1 cellular context compared by ENCODE assay signal in the genomic region with DNA sequence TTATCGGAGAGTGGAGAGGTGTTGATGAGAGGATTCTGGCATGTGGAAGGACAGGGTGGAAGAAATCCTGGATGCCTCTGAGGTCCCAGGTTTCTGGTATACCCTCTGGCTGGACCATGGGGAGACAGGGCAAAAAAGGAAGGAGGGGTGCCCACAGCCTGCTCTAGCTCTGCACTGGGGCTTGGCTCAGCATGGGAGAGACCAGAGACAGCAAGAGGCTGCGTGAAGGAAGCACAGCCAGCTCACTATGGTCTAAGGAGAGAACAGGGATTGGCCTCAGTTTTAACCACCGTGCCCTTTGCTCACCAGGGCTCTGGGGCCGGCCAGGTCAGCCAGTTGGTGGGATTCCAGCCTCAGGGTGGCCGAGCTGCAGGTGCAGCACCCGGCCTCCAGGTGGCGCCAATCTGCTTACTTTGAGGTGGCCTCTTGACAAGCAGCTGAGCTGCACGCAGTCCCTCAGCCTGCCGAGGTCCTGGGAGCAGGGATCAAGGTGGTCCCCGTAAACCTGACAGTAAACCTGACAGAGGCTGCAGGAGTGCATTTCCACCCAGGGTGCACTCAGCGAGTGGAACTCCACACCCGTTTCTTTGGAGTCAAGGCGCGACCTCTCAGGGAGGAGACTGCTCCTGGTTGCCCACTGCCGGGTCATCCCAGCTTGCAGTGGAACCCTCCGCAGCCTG.
TF ChIP-seq lines count a peak whose summit lies in the region.

No MANE protein-coding gene starts in this region.

TF ChIP-seq in HepG2, 621 proteins besides CTCF, POLR2A, EP300 and RAD21 (continued from another document and continues in another):
- TF ChIP-seq, protein P1, sequence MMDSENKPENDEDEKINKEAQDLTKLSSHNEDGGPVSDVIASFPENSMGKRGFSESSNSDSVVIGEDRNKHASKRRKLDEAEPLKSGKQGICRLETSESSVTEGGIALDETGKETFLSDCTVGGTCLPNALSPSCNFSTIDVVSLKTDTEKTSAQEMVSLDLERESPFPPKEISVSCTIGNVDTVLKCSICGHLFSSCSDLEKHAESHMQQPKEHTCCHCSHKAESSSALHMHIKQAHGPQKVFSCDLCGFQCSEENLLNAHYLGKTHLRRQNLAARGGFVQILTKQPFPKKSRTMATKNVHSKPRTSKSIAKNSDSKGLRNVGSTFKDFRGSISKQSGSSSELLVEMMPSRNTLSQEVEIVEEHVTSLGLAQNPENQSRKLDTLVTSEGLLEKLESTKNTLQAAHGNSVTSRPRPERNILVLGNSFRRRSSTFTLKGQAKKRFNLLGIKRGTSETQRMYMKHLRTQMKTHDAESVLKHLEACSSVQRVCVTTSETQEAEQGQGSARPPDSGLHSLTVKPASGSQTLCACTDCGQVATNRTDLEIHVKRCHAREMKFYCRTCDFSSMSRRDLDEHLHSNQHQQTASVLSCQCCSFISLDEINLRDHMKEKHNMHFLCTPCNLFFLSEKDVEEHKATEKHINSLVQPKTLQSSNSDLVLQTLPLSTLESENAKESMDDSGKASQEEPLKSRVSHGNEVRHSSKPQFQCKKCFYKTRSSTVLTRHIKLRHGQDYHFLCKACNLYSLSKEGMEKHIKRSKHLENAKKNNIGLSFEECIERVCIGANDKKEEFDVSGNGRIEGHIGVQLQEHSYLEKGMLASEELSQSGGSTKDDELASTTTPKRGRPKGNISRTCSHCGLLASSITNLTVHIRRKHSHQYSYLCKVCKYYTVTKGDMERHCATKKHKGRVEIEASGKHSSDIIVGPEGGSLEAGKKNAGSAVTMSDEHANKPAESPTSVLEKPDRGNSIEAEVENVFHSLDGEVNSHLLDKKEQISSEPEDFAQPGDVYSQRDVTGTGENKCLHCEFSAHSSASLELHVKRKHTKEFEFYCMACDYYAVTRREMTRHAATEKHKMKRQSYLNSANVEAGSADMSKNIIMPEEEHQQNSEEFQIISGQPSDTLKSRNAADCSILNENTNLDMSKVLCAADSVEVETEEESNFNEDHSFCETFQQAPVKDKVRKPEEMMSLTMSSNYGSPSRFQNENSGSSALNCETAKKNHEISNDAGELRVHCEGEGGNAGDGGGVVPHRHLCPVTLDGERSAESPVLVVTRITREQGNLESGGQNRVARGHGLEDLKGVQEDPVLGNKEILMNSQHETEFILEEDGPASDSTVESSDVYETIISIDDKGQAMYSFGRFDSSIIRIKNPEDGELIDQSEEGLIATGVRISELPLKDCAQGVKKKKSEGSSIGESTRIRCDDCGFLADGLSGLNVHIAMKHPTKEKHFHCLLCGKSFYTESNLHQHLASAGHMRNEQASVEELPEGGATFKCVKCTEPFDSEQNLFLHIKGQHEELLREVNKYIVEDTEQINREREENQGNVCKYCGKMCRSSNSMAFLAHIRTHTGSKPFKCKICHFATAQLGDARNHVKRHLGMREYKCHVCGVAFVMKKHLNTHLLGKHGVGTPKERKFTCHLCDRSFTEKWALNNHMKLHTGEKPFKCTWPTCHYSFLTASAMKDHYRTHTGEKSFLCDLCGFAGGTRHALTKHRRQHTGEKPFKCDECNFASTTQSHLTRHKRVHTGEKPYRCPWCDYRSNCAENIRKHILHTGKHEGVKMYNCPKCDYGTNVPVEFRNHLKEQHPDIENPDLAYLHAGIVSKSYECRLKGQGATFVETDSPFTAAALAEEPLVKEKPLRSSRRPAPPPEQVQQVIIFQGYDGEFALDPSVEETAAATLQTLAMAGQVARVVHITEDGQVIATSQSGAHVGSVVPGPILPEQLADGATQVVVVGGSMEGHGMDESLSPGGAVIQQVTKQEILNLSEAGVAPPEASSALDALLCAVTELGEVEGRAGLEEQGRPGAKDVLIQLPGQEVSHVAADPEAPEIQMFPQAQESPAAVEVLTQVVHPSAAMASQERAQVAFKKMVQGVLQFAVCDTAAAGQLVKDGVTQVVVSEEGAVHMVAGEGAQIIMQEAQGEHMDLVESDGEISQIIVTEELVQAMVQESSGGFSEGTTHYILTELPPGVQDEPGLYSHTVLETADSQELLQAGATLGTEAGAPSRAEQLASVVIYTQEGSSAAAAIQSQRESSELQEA (CRISPR knock-in tag; IDR thresholded peaks at IDR 0.05; ENCODE audit: not compliant biosample characterization): peak; percentile 57
- peak; percentile 42; the same call in 1 of the 2 replicates for TF ChIP-seq WIZ (CRISPR knock-in tag; IDR thresholded peaks at IDR 0.05)
- peak; percentile 53; the same call in 1 of the 2 replicates for TF ChIP-seq MYC (CRISPR knock-in tag; IDR thresholded peaks at IDR 0.05; ENCODE audit: borderline replicate concordance)
- TF ChIP-seq ZNF724P (CRISPR knock-in tag; IDR thresholded peaks at IDR 0.05; ENCODE audit: borderline replicate concordance): no peak
- TF ChIP-seq FOXA1 (IDR thresholded peaks at IDR 0.05): no peak
- TF ChIP-seq FOXA1 (CRISPR knock-in tag; IDR thresholded peaks at IDR 0.05): peak; percentile 46
- peak; percentile 56; the same call in 1 of the 2 replicates for TF ChIP-seq CBX5 (CRISPR knock-in tag; IDR thresholded peaks at IDR 0.05; ENCODE audit: borderline replicate concordance)
- TF ChIP-seq EHMT2 (IDR thresholded peaks at IDR 0.05; ENCODE audit: borderline replicate concordance, low read depth, low read length): no peak
- TF ChIP-seq, protein P2, sequence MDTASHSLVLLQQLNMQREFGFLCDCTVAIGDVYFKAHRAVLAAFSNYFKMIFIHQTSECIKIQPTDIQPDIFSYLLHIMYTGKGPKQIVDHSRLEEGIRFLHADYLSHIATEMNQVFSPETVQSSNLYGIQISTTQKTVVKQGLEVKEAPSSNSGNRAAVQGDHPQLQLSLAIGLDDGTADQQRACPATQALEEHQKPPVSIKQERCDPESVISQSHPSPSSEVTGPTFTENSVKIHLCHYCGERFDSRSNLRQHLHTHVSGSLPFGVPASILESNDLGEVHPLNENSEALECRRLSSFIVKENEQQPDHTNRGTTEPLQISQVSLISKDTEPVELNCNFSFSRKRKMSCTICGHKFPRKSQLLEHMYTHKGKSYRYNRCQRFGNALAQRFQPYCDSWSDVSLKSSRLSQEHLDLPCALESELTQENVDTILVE (CRISPR knock-in tag; IDR thresholded peaks at IDR 0.05): peak; percentile 42; the same call in 1 of the 2 replicates
- TF ChIP-seq KAT7 (CRISPR knock-in tag; IDR thresholded peaks at IDR 0.05; ENCODE audit: borderline replicate concordance): no peak
- peak; percentile 91 for TF ChIP-seq ZFP37 (CRISPR knock-in tag; IDR thresholded peaks at IDR 0.05; ENCODE audit: borderline replicate concordance)
- TF ChIP-seq GABPB1 (CRISPR knock-in tag; IDR thresholded peaks at IDR 0.05): peak; percentile 37; the same call in 1 of the 2 replicates
- TF ChIP-seq ZMYM4 (CRISPR knock-in tag; IDR thresholded peaks at IDR 0.05): 0 out of 2 replicates have a peak, but pooled peaks have one; percentile 31
- TF ChIP-seq ZNF136 (CRISPR knock-in tag; IDR thresholded peaks at IDR 0.05; ENCODE audit: low read depth): 0 out of 2 replicates have a peak, but pooled peaks have one; percentile 56
- 0 out of 2 replicates have a peak, but pooled peaks have one; percentile 59 for TF ChIP-seq AKAP8 (CRISPR knock-in tag; IDR thresholded peaks at IDR 0.05)
- TF ChIP-seq, protein P3, sequence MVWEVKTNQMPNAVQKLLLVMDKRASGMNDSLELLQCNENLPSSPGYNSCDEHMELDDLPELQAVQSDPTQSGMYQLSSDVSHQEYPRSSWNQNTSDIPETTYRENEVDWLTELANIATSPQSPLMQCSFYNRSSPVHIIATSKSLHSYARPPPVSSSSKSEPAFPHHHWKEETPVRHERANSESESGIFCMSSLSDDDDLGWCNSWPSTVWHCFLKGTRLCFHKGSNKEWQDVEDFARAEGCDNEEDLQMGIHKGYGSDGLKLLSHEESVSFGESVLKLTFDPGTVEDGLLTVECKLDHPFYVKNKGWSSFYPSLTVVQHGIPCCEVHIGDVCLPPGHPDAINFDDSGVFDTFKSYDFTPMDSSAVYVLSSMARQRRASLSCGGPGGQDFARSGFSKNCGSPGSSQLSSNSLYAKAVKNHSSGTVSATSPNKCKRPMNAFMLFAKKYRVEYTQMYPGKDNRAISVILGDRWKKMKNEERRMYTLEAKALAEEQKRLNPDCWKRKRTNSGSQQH (CRISPR knock-in tag; IDR thresholded peaks at IDR 0.05; ENCODE audit: low read depth): 0 out of 2 replicates have a peak, but pooled peaks have one; percentile 55
- TF ChIP-seq ZNF337 (CRISPR knock-in tag; IDR thresholded peaks at IDR 0.05; ENCODE audit: borderline replicate concordance, low read depth): no peak
- no peak for TF ChIP-seq CREM (IDR thresholded peaks at IDR 0.05)
- no peak for TF ChIP-seq CREM (CRISPR knock-in tag; IDR thresholded peaks at IDR 0.05)
- TF ChIP-seq SMARCC2 (IDR thresholded peaks at IDR 0.05): no peak
- TF ChIP-seq, protein P4, sequence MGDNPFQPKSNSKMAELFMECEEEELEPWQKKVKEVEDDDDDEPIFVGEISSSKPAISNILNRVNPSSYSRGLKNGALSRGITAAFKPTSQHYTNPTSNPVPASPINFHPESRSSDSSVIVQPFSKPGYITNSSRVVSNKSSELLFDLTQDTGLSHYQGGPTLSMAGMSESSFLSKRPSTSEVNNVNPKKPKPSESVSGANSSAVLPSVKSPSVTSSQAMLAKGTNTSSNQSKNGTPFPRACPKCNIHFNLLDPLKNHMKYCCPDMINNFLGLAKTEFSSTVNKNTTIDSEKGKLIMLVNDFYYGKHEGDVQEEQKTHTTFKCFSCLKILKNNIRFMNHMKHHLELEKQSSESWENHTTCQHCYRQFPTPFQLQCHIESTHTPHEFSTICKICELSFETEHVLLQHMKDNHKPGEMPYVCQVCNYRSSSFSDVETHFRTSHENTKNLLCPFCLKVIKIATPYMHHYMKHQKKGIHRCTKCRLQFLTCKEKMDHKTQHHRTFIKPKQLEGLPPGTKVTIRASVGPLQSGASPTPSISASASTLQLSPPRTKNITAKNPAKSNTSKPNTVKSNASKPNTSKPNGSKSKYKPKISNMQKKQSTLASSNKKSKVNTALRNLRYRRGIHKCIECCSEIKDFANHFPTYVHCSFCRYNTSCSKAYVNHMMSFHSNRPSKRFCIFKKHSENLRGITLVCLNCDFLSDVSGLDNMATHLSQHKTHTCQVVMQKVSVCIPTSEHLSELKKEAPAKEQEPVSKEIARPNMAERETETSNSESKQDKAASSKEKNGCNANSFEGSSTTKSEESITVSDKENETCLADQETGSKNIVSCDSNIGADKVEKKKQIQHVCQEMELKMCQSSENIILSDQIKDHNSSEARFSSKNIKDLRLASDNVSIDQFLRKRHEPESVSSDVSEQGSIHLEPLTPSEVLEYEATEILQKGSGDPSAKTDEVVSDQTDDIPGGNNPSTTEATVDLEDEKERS (CRISPR knock-in tag; IDR thresholded peaks at IDR 0.05): 0 out of 2 replicates have a peak, but pooled peaks have one; percentile 63
- peak; percentile 24; the same call in 1 of the 2 replicates for TF ChIP-seq SMAD1 (CRISPR knock-in tag; IDR thresholded peaks at IDR 0.05; ENCODE audit: borderline replicate concordance, low read depth)
- TF ChIP-seq, protein P5, sequence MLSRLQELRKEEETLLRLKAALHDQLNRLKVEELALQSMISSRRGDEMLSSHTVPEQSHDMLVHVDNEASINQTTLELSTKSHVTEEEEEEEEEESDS (CRISPR knock-in tag; IDR thresholded peaks at IDR 0.05; ENCODE audit: borderline replicate concordance): 0 out of 2 replicates have a peak, but pooled peaks have one; percentile 56
- TF ChIP-seq, protein P6, sequence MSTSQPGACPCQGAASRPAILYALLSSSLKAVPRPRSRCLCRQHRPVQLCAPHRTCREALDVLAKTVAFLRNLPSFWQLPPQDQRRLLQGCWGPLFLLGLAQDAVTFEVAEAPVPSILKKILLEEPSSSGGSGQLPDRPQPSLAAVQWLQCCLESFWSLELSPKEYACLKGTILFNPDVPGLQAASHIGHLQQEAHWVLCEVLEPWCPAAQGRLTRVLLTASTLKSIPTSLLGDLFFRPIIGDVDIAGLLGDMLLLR (CRISPR knock-in tag; IDR thresholded peaks at IDR 0.05): peak; percentile 41; the same call in 1 of the 2 replicates
- no peak for TF ChIP-seq ZNF234 (CRISPR knock-in tag; conservative IDR thresholded peaks at IDR 0.05)
- TF ChIP-seq ZFP41 (CRISPR knock-in tag; IDR thresholded peaks at IDR 0.05; ENCODE audit: borderline replicate concordance): no peak
- TF ChIP-seq, protein P7, sequence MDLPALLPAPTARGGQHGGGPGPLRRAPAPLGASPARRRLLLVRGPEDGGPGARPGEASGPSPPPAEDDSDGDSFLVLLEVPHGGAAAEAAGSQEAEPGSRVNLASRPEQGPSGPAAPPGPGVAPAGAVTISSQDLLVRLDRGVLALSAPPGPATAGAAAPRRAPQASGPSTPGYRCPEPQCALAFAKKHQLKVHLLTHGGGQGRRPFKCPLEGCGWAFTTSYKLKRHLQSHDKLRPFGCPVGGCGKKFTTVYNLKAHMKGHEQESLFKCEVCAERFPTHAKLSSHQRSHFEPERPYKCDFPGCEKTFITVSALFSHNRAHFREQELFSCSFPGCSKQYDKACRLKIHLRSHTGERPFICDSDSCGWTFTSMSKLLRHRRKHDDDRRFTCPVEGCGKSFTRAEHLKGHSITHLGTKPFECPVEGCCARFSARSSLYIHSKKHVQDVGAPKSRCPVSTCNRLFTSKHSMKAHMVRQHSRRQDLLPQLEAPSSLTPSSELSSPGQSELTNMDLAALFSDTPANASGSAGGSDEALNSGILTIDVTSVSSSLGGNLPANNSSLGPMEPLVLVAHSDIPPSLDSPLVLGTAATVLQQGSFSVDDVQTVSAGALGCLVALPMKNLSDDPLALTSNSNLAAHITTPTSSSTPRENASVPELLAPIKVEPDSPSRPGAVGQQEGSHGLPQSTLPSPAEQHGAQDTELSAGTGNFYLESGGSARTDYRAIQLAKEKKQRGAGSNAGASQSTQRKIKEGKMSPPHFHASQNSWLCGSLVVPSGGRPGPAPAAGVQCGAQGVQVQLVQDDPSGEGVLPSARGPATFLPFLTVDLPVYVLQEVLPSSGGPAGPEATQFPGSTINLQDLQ (CRISPR knock-in tag; IDR thresholded peaks at IDR 0.05): no peak
- TF ChIP-seq ZBTB7A (CRISPR knock-in tag; IDR thresholded peaks at IDR 0.05): peak; percentile 82; the same call in 1 of the 2 replicates
- TF ChIP-seq, protein P8, sequence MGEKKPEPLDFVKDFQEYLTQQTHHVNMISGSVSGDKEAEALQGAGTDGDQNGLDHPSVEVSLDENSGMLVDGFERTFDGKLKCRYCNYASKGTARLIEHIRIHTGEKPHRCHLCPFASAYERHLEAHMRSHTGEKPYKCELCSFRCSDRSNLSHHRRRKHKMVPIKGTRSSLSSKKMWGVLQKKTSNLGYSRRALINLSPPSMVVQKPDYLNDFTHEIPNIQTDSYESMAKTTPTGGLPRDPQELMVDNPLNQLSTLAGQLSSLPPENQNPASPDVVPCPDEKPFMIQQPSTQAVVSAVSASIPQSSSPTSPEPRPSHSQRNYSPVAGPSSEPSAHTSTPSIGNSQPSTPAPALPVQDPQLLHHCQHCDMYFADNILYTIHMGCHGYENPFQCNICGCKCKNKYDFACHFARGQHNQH (CRISPR knock-in tag; IDR thresholded peaks at IDR 0.05): peak; percentile 75
- TF ChIP-seq, protein P9, sequence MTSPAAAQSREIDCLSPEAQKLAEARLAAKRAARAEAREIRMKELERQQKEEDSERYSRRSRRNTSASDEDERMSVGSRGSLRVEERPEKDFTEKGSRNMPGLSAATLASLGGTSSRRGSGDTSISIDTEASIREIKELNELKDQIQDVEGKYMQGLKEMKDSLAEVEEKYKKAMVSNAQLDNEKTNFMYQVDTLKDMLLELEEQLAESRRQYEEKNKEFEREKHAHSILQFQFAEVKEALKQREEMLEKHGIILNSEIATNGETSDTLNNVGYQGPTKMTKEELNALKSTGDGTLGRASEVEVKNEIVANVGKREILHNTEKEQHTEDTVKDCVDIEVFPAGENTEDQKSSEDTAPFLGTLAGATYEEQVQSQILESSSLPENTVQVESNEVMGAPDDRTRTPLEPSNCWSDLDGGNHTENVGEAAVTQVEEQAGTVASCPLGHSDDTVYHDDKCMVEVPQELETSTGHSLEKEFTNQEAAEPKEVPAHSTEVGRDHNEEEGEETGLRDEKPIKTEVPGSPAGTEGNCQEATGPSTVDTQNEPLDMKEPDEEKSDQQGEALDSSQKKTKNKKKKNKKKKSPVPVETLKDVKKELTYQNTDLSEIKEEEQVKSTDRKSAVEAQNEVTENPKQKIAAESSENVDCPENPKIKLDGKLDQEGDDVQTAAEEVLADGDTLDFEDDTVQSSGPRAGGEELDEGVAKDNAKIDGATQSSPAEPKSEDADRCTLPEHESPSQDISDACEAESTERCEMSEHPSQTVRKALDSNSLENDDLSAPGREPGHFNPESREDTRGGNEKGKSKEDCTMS (CRISPR knock-in tag; conservative IDR thresholded peaks at IDR 0.05): no peak
- peak; percentile 66; the same call in 1 of the 2 replicates for TF ChIP-seq NKX3-1 (CRISPR knock-in tag; IDR thresholded peaks at IDR 0.05)
